In genomic region chr2:7121851-7122250, GRCh38 we compare ENCODE assay signal across 20 cellular contexts.
"Had no signal": no experiment of that assay in that cellular context is flagged by ENCODE, and none has a peak within 500 bp of the region (broad histone marks: within the 10 kb centered on the region; RNA-seq: fewer than 3 reads in every experiment).

No MANE protein-coding gene starts in this region.

- H3K4me3 ChIP-seq: colonic mucosa, gastroesophageal sphincter, heart left ventricle, hepatocyte, left lung, lower lobe of right lung, mucosa of descending colon had no signal

- H3K4me1 ChIP-seq: colonic mucosa, foreskin keratinocyte, gastroesophageal sphincter, left lung, lower lobe of right lung had no signal

- H3K27me3 ChIP-seq: colonic mucosa, foreskin keratinocyte, gastroesophageal sphincter, heart left ventricle, hepatocyte, left lung had no signal

- H3K9me3 ChIP-seq: colonic mucosa, gastroesophageal sphincter, heart left ventricle, left lung, lower lobe of right lung, mucosa of descending colon had no signal

- DNase-seq: colonic mucosa; cortex of kidney; effector CD8-positive, alpha-beta T cell; effector memory CD8-positive, alpha-beta T cell; endodermal cell; erythroblast; foreskin keratinocyte; heart left ventricle; left cardiac atrium; left lung; left ventricle myocardium superior; lower lobe of right lung; mesenchymal stem cell; mucosa of descending colon; naive B cell; naive thymus-derived CD8-positive, alpha-beta T cell had no signal

- H3K27ac ChIP-seq: colonic mucosa, epithelial cell of prostate, foreskin keratinocyte, gastroesophageal sphincter, heart left ventricle, hepatocyte, left lung, lower lobe of right lung had no signal

- ATAC-seq: effector memory CD8-positive, alpha-beta T cell; esophagus mucosa; foreskin keratinocyte; gastroesophageal sphincter; heart left ventricle; left cardiac atrium; left lung; left ventricle myocardium superior; lower lobe of right lung; mucosa of descending colon; naive thymus-derived CD8-positive, alpha-beta T cell had no signal

- H3K36me3 ChIP-seq: colonic mucosa, gastroesophageal sphincter, heart left ventricle, left lung, lower lobe of right lung had no signal
